10 cellular contexts compared by ENCODE assay signal in the genomic region with DNA sequence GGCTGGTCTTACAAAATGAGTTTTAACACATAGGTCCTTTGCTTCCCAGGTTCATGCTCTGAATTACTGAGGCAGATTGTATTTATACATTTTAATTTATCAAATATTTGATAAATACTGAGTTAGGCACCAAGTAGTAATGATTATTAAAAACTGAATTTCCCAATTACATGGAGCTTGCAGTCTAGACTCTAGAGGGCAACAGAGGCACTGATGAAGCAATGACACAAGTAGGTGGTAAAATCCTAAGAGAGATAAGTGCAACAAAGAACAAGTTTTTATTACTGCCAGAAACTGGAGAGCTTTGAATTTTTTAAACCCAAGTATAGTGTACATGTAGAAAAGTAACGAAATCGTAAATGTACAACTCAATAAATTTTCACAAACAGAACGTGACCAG.
DNase-seq lines count a peak whose midpoint lies in the region; FAIRE-seq and TF ChIP-seq lines count a peak whose summit lies in the region.
"Had no signal": no experiment of that assay in that cellular context is flagged by ENCODE, and none has a peak within 500 bp of the region (broad histone marks: within the 10 kb centered on the region; RNA-seq: fewer than 3 reads in every experiment).

No MANE protein-coding gene starts in this region.

- no peaks in the 10 kb centered on the region for H3K79me2 ChIP-seq in MM.1S (ENCODE audit: low read length)

- no peak overlapping the region for H3K4me2 ChIP-seq in MM.1S (ENCODE audit: low read depth, low read length)

- no peaks in the 10 kb centered on the region for H3K9me2 ChIP-seq in MM.1S (replicated peaks; ENCODE audit: insufficient read depth, low read length)

- FAIRE-seq in endometrium (lab: Jason Lieb, UNC) = peak; percentile 76

- no peaks in the 10 kb centered on the region for H4K20me1 ChIP-seq in MM.1S (ENCODE audit: insufficient read depth, low read length)

- H2AFZ ChIP-seq in MM.1S (ENCODE audit: low read length) = no peak overlapping the region

- H3F3A ChIP-seq in MM.1S (ENCODE audit: insufficient read depth, low read length) = no peaks in the 10 kb centered on the region

- no peaks in the 10 kb centered on the region for H3K4me1 ChIP-seq in MM.1S (ENCODE audit: low read length)

- H3K27ac ChIP-seq in MM.1S (ENCODE audit: low read length) = no peak overlapping the region
- H3K27ac ChIP-seq: skin epidermis had no signal

- H3K36me3 ChIP-seq in MM.1S (replicated peaks; ENCODE audit: insufficient read depth, low read length) (no peaks in the 10 kb centered on the region), MG63 (no peaks in the 10 kb centered on the region)

- no peak overlapping the region for H3K9ac ChIP-seq in MM.1S (ENCODE audit: low read length)

- H3K4me3 ChIP-seq in MM.1S (ENCODE audit: low read length) (no peak overlapping the region), MG63 (no peak overlapping the region)
- H3K4me3 ChIP-seq: skin epidermis had no signal

- DNase-seq in AG09319 (ENCODE audit: extremely low read depth, low read depth) = no peak
- DNase-seq in MM.1S = no peak
- peak; percentile 19 to 52 for DNase-seq in lung microvascular endothelial cell (ENCODE audit: low read depth in 2 of 2)
- no peak for DNase-seq in MG63
- no peak for DNase-seq in middle frontal gyrus (ENCODE audit: extremely low spot score, low spot score)
- DNase-seq in NCI-H510A (lab: John Stamatoyannopoulos, UW) = no peak
- DNase-seq in activated T-cell treated with anti-CD3 and anti-CD28 coated beads, Interleukin-2, amount 50 U/mL, for 1 hour = no peak
- DNase-seq: activated CD4-positive, alpha-beta memory T cell treated with anti-CD3 and anti-CD28 coated beads, Interleukin-2, amount 10 ng/mL, durations not matched to agents 7 days and 5 days had no signal

- no peaks in the 10 kb centered on the region for H3K27me3 ChIP-seq in MM.1S (replicated peaks; ENCODE audit: insufficient read depth, low read length)
- no peaks in the 10 kb centered on the region for H3K27me3 ChIP-seq in MG63

- peak; percentile 66 for TF ChIP-seq CTCF in AG09319 (IDR thresholded peaks at IDR 0.05; ENCODE audit: low read depth, low read length)
- peak; percentile 23 for TF ChIP-seq CTCF in MM.1S (IDR thresholded peaks at IDR 0.05; ENCODE audit: low read length)

- H3K9me3 ChIP-seq in MM.1S (replicated peaks; ENCODE audit: insufficient read depth, low read length) (no peaks in the 10 kb centered on the region), MG63 (no peaks in the 10 kb centered on the region)

Comparison
In these comparisons a context has a peak if more than half of its experiments do, and no peak if none do; other contexts are left out.
1. DNase-seq: peak in lung microvascular endothelial cell (2 of 2); none in AG09319 (single experiment), MM.1S (single experiment), MG63 (single experiment), middle frontal gyrus (single experiment), NCI-H510A (single experiment) and activated T-cell treated with anti-CD3 and anti-CD28 coated beads, Interleukin-2, amount 50 U/mL, for 1 hour (single experiment).